In the genomic region with DNA sequence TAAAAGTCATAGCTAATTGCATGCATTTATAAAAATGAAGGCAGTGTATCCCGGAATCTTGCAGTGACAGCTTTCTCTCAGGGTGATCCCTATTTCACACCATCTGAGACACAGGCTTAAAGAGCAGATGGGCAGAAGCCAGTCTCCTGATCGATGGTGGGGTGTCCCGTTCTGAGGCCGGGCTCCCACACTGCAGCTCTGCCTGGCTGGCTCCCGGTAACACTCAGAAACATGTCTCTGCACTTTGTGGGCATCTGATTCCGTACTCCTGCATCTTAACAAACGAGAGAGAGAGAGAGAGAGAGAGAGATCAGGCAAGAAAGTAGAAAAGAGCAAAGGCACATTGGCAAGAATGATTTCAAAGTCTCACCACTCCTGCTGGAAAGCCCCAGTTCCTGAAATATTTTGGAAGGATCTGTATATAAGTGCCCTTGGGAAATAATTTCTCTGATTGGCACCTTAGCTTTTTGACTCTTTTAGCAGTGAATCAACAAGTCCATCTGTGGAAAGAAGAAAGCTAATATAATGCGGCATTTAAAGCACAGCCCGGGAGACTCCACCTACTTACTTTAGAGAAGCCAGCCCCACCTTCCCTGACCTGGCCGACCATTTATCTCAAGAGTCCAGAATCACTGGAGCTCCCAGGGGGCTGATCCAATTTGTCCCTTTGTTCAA, we compare ENCODE assay signal across 21 cellular contexts. TPM values are rescaled to one million over a fixed set of nuclear protein-coding genes. Genes with fewer than 3 reads are reported as not detected.
DNase-seq lines count a peak whose midpoint lies in the region; ATAC-seq and TF ChIP-seq lines count a peak whose summit lies in the region.
"Had no signal": no experiment of that assay in that cellular context is flagged by ENCODE, and none has a peak within 500 bp of the region (broad histone marks: within the 10 kb centered on the region; RNA-seq: fewer than 3 reads in every experiment).

No MANE protein-coding gene starts in this region.

- TF ChIP-seq CTCF in HCT116 (IDR thresholded peaks at IDR 0.05 in 2 of 3, conservative IDR thresholded peaks at IDR 0.05 in 1 of 3; ENCODE audit: borderline replicate concordance in 1 of 3, insufficient read depth in 1 of 3, low read depth in 2 of 3, low read length in 2 of 3): no peak
- no peak for TF ChIP-seq CTCF in esophagus muscularis mucosa (IDR thresholded peaks at IDR 0.05)

- peaks cover 54% of the 10 kb centered on the region for H3K27me3 Mint-ChIP-seq in activated T-helper 1 cell treated with anti-CD3 and anti-CD28 coated beads, Interleukin-12 subunit alpha, Interleukin-12 subunit beta, Interleukin-2, Interleukin-4 antibody, amounts not matched to agents 30 ng/mL and 10 ng/mL and 1 ng/mL, durations not matched to agents 14 hours and 24 hours and 36 hours (ENCODE audit: insufficient read depth)

- intact Hi-C loops in HCT116 (cut with micrococcal nuclease) (no loop called here), esophagus muscularis mucosa (cut with DNase I) (no loop called here), right cardiac atrium (cut with DNase I) (loop anchor here in 1 of 4 donors (10.0 kb wide), 1 partner anchor 135 kb away; no protein-coding TSS in a partner anchor)
- intact Hi-C loops in activated T-helper 1 cell treated with anti-CD3 and anti-CD28 coated beads, Interleukin-12 subunit alpha, Interleukin-12 subunit beta, Interleukin-2, Interleukin-4 antibody, amounts not matched to agents 30 ng/mL and 10 ng/mL and 1 ng/mL, durations not matched to agents 14 hours and 24 hours and 36 hours (cut with micrococcal nuclease): no loop called here

- POLR2A ChIA-PET in HCT116 (lab: Charles Lee): no interaction called here

- H3K36me3 ChIP-seq in HCT116 (ENCODE audit: control insufficient read depth in 1 of 2, insufficient read depth in 2 of 2, low read length in 2 of 2) (no peaks in the 10 kb centered on the region), esophagus muscularis mucosa (no peaks in the 10 kb centered on the region)
- H3K36me3 ChIP-seq: BLaER1 treated with 17β-estradiol and CSF1 and Interleukin-3, amounts not matched to agents 10 nM and 100 nM had no signal

- H3K4me3 ChIP-seq in HCT116 (replicated peaks in 1 of 2; ENCODE audit: low read depth in 1 of 2, low read length in 2 of 2): no peak overlapping the region
- no peak overlapping the region for H3K4me3 ChIP-seq in esophagus muscularis mucosa
- no peak overlapping the region for H3K4me3 ChIP-seq in right cardiac atrium (ENCODE audit: low read length)
- H3K4me3 ChIP-seq: A549; BLaER1 treated with 17β-estradiol and CSF1 and Interleukin-3, amounts not matched to agents 10 nM and 100 nM; GM12878 had no signal

- H3K9me3 ChIP-seq in HCT116 (ENCODE audit: control insufficient read depth in 1 of 2, insufficient read depth in 1 of 2, low read depth in 1 of 2, low read length in 2 of 2) (no peaks in the 10 kb centered on the region), esophagus muscularis mucosa (no peaks in the 10 kb centered on the region), right cardiac atrium (ENCODE audit: control insufficient read depth, low read length) (no peaks in the 10 kb centered on the region)
- H3K9me3 ChIP-seq: A549; BLaER1 treated with 17β-estradiol and CSF1 and Interleukin-3, amounts not matched to agents 10 nM and 100 nM; Caco-2 had no signal

- H3K27ac ChIP-seq in HCT116 (ENCODE audit: low read depth, low read length) (no peak overlapping the region), esophagus muscularis mucosa (replicated peaks in 1 of 4) (no peak overlapping the region), right cardiac atrium (ENCODE audit: low read length) (no peak overlapping the region)
- H3K27ac ChIP-seq: 22Rv1; A549; BLaER1 treated with 17β-estradiol and CSF1 and Interleukin-3, amounts not matched to agents 10 nM and 100 nM; C4-2B had no signal

- TF ChIP-seq RAD21 in HCT116 (IDR thresholded peaks at IDR 0.05; ENCODE audit: low read depth): no peak

- no peaks in the 10 kb centered on the region for H4K20me1 ChIP-seq in HCT116 (ENCODE audit: insufficient read depth)
- H4K20me1 ChIP-seq: BLaER1 treated with 17β-estradiol and CSF1 and Interleukin-3, amounts not matched to agents 10 nM and 100 nM had no signal

- H3K79me2 ChIP-seq in HCT116 (ENCODE audit: insufficient read depth, low read length): no peaks in the 10 kb centered on the region

- ATAC-seq in HCT116 (no peak), right cardiac atrium (no peak)
- ATAC-seq: A549; CD8-positive, alpha-beta T cell; GM12878 had no signal

- RAD21 ChIA-PET in HCT116 (lab: Charles Lee; ENCODE audit: low non-redundant PET in 1 of 2, low total read pairs in 2 of 2, uncharacterized antibody in 2 of 2, unreplicated experiment in 2 of 2): no interaction called here

- no peaks in the 10 kb centered on the region for H3K9me2 ChIP-seq in HCT116 (ENCODE audit: insufficient read depth)

- DNase-seq in NCI-H82 (lab: John Stamatoyannopoulos, UW) (peak; percentile 28), NCI-H82 treated with DMSO at 0.1 percent for 48 hours (lab: John Stamatoyannopoulos, UW; ENCODE audit: unreplicated experiment) (no peak), HCT116 (ENCODE audit: low read depth, low spot score) (no peak), NCI-H69 (lab: John Stamatoyannopoulos, UW) (peak; percentile 12), esophagus muscularis mucosa (ENCODE audit: extremely low spot score) (peak; percentile 85), NCI-H2029 (lab: John Stamatoyannopoulos, UW) (no peak), right cardiac atrium (no peak)
- DNase-seq in activated T-helper 1 cell treated with anti-CD3 and anti-CD28 coated beads, Interleukin-12 subunit alpha, Interleukin-12 subunit beta, Interleukin-2, Interleukin-4 antibody, amounts not matched to agents 30 ng/mL and 10 ng/mL and 1 ng/mL, durations not matched to agents 14 hours and 24 hours and 36 hours (ENCODE audit: low spot score): no peak
- DNase-seq: AML-193; Caco-2; Calu3; CD4-positive, alpha-beta T cell; CD8-positive, alpha-beta T cell; DMS79 treated with DMSO at 0.1 percent for 48 hours; GDM1 had no signal

- H3K4me2 ChIP-seq in HCT116 (ENCODE audit: low read length): no peak overlapping the region
- H3K4me2 ChIP-seq: A549; BLaER1 treated with 17β-estradiol and CSF1 and Interleukin-3, amounts not matched to agents 10 nM and 100 nM had no signal

- no peak overlapping the region for H3K4me3 Mint-ChIP-seq in activated T-helper 1 cell treated with anti-CD3 and anti-CD28 coated beads, Interleukin-12 subunit alpha, Interleukin-12 subunit beta, Interleukin-2, Interleukin-4 antibody, amounts not matched to agents 30 ng/mL and 10 ng/mL and 1 ng/mL, durations not matched to agents 14 hours and 24 hours and 36 hours
- H3K4me3 Mint-ChIP-seq: B cell; CD4-positive, alpha-beta T cell; CD8-positive, alpha-beta T cell had no signal

- H3K9me3 Mint-ChIP-seq in activated T-helper 1 cell treated with anti-CD3 and anti-CD28 coated beads, Interleukin-12 subunit alpha, Interleukin-12 subunit beta, Interleukin-2, Interleukin-4 antibody, amounts not matched to agents 30 ng/mL and 10 ng/mL and 1 ng/mL, durations not matched to agents 14 hours and 24 hours and 36 hours: no peaks in the 10 kb centered on the region
- H3K9me3 Mint-ChIP-seq: CD4-positive, alpha-beta T cell; CD8-positive, alpha-beta T cell had no signal

- no TSS peak for BruUV-seq in HCT116 (replicated peaks; lab: Mats Ljungman, UMichigan)

- no peaks in the 10 kb centered on the region for H3K4me1 Mint-ChIP-seq in activated T-helper 1 cell treated with anti-CD3 and anti-CD28 coated beads, Interleukin-12 subunit alpha, Interleukin-12 subunit beta, Interleukin-2, Interleukin-4 antibody, amounts not matched to agents 30 ng/mL and 10 ng/mL and 1 ng/mL, durations not matched to agents 14 hours and 24 hours and 36 hours (ENCODE audit: low read depth)
- H3K4me1 Mint-ChIP-seq: B cell had no signal

- H2AFZ ChIP-seq in HCT116 (ENCODE audit: low read depth, low read length, poor library complexity, severe bottlenecking): no peak overlapping the region

- no peak for TF ChIP-seq EP300 in esophagus muscularis mucosa (IDR thresholded peaks at IDR 0.05)

- 84% methylated on average over 10 of the region's 10 CpGs for WGBS in esophagus muscularis mucosa
- WGBS in right cardiac atrium: 75% methylated on average over 10 of the region's 10 CpGs

- H3K4me1 ChIP-seq in HCT116 (ENCODE audit: control insufficient read depth in 1 of 2, insufficient read depth in 2 of 2, low read length in 2 of 2) (no peaks in the 10 kb centered on the region), esophagus muscularis mucosa (peaks cover 0 to 9% (median 9%) of the 10 kb centered on the region in 4 donors), right cardiac atrium (ENCODE audit: control insufficient read depth, insufficient read depth, low read length) (no peaks in the 10 kb centered on the region)
- H3K4me1 ChIP-seq: A549; BLaER1 treated with 17β-estradiol and CSF1 and Interleukin-3, amounts not matched to agents 10 nM and 100 nM; Caco-2 had no signal

- no peak for TF ChIP-seq POLR2A in HCT116 (IDR thresholded peaks at IDR 0.05; ENCODE audit: borderline replicate concordance, extremely low read depth, insufficient read depth, insufficient read length)
- no peak for TF ChIP-seq POLR2A in esophagus muscularis mucosa (IDR thresholded peaks at IDR 0.05; ENCODE audit: low read depth)

- no peak overlapping the region for H3K9ac ChIP-seq in HCT116 (ENCODE audit: low read length)
- H3K9ac ChIP-seq: BLaER1 treated with 17β-estradiol and CSF1 and Interleukin-3, amounts not matched to agents 10 nM and 100 nM had no signal

- CTCF ChIA-PET in HCT116 (lab: Charles Lee): interaction anchor here (1.0 kb wide), 1 partner anchor 8 kb away, joined by 3 read pairs; no protein-coding TSS in a partner anchor

- H3K27me3 ChIP-seq in HCT116 (ENCODE audit: insufficient read depth, low read length) (peaks cover 37% of the 10 kb centered on the region), esophagus muscularis mucosa (no peaks in the 10 kb centered on the region), right cardiac atrium (ENCODE audit: control insufficient read depth, insufficient read depth) (peaks cover 6% of the 10 kb centered on the region)
- H3K27me3 ChIP-seq: BLaER1 treated with 17β-estradiol and CSF1 and Interleukin-3, amounts not matched to agents 10 nM and 100 nM had no signal

- H3K36me3 Mint-ChIP-seq in activated T-helper 1 cell treated with anti-CD3 and anti-CD28 coated beads, Interleukin-12 subunit alpha, Interleukin-12 subunit beta, Interleukin-2, Interleukin-4 antibody, amounts not matched to agents 30 ng/mL and 10 ng/mL and 1 ng/mL, durations not matched to agents 14 hours and 24 hours and 36 hours (ENCODE audit: low read depth): no peaks in the 10 kb centered on the region
- H3K36me3 Mint-ChIP-seq: CD8-positive, alpha-beta T cell had no signal

- H3K27ac Mint-ChIP-seq in activated T-helper 1 cell treated with anti-CD3 and anti-CD28 coated beads, Interleukin-12 subunit alpha, Interleukin-12 subunit beta, Interleukin-2, Interleukin-4 antibody, amounts not matched to agents 30 ng/mL and 10 ng/mL and 1 ng/mL, durations not matched to agents 14 hours and 24 hours and 36 hours: no peak overlapping the region
- H3K27ac Mint-ChIP-seq: B cell; CD4-positive, alpha-beta T cell; CD8-positive, alpha-beta T cell had no signal

RNA-seq across cellular contexts. Expression of gene EXOC2, which starts 36.8 kb away (rescaled TPM):
- total RNA-seq in HCT116 (2021; ENCODE audit: unreplicated experiment) (24.5 TPM), esophagus muscularis mucosa (10 to 100 TPM; 20.9 to 28.5 (median 24.6) TPM), right cardiac atrium (10 to 100 TPM; 12.9 to 17.9 (median 14.8) TPM)
- 12.2 and 14.3 TPM in 2 replicates for polyA plus RNA-seq in HCT116 (2012)
- 44.5 and 47.1 TPM in 2 replicates for total RNA-seq in activated T-helper 1 cell treated with anti-CD3 and anti-CD28 coated beads, Interleukin-12 subunit alpha, Interleukin-12 subunit beta, Interleukin-2, Interleukin-4 antibody, amounts not matched to agents 30 ng/mL and 10 ng/mL and 1 ng/mL, durations not matched to agents 14 hours and 24 hours and 36 hours
- 7.9 TPM for polyA plus RNA-seq in right cardiac atrium

Comparison
In these comparisons a context has a peak if more than half of its experiments do, and no peak if none do; other contexts are left out.
1. DNase-seq: peak in NCI-H82 (single experiment), NCI-H69 (single experiment) and esophagus muscularis mucosa (single experiment); none in NCI-H82 treated with DMSO at 0.1 percent for 48 hours (single experiment), HCT116 (single experiment), activated T-helper 1 cell treated with anti-CD3 and anti-CD28 coated beads, Interleukin-12 subunit alpha, Interleukin-12 subunit beta, Interleukin-2, Interleukin-4 antibody, amounts not matched to agents 30 ng/mL and 10 ng/mL and 1 ng/mL, durations not matched to agents 14 hours and 24 hours and 36 hours (single experiment), NCI-H2029 (single experiment) and right cardiac atrium (0 of 3).